23 cellular contexts compared by ENCODE assay signal in the genomic region with DNA sequence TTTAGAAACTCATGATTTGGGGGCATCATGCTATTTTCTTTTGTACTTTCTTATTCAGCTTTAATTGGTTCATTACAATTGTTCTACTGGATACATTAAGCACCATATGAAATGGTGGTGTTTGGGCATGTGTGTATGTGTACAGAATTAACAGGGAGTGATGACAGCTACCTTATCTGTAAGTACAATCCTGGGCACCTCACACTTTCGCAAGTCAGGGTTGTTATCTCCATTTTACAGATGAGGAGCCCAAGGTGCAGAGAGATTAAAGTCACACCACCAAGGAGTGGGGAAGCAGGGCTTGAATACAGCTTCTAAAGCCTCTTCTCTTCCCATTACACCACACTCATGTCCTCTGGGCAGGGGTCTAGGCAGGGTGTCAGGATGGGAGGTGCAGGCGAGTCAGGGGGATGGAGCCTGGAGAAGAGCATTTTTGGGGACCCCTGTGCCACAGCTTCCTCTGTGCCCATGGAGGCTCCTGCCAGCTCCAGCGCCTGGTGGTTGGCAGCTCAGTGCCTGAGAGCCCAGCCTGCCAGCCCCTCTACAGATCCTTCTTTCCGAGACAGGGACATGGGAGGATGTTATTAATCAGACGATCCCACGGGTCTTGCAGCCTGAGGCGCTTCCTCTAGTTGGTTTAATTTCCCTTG.
"Had no signal": no experiment of that assay in that cellular context is flagged by ENCODE, and none has a peak within 500 bp of the region (broad histone marks: within the 10 kb centered on the region; RNA-seq: fewer than 3 reads in every experiment).

No MANE protein-coding gene starts in this region.

- H3K27ac ChIP-seq: gastrocnemius medialis, hepatocyte, neural progenitor cell, psoas muscle, skin epidermis, thoracic aorta, tibial nerve, upper lobe of left lung had no signal

- H3K9me3 Mint-ChIP-seq: naive thymus-derived CD4-positive, alpha-beta T cell; nephron; neural progenitor cell; stimulated activated naive B cell treated with anti-CD40 and anti-IgM and Interleukin-4, amounts not matched to agents 10 μg/mL and 1 μg/mL and 100 μg/mL, for 72 hours; stimulated activated naive CD8-positive, alpha-beta T cell treated with anti-CD3 and anti-CD28 coated beads, Interleukin-15, Interleukin-2, amounts not matched to agents 100 ng/mL and 50 ng/mL, for 24 hours had no signal

- H3K79me2 ChIP-seq: hepatocyte had no signal

- FAIRE-seq: colon, kidney, urothelium cell line had no signal

- H3K27ac Mint-ChIP-seq: naive thymus-derived CD4-positive, alpha-beta T cell; nephron; neural progenitor cell; stimulated activated naive B cell treated with anti-CD40 and anti-IgM and Interleukin-4, amounts not matched to agents 10 μg/mL and 1 μg/mL and 100 μg/mL, for 72 hours; stimulated activated naive CD8-positive, alpha-beta T cell treated with anti-CD3 and anti-CD28 coated beads, Interleukin-15, Interleukin-2, amounts not matched to agents 100 ng/mL and 50 ng/mL, for 24 hours had no signal

- H3K4me2 ChIP-seq: hepatocyte, neural progenitor cell had no signal

- H2AFZ ChIP-seq: hepatocyte, neural progenitor cell had no signal

- H3K36me3 Mint-ChIP-seq: naive thymus-derived CD4-positive, alpha-beta T cell; stimulated activated naive B cell treated with anti-CD40 and anti-IgM and Interleukin-4, amounts not matched to agents 10 μg/mL and 1 μg/mL and 100 μg/mL, for 72 hours had no signal

- H3K36me3 ChIP-seq: neural progenitor cell had no signal

- H3K4me3 ChIP-seq: dorsolateral prefrontal cortex, gastrocnemius medialis, hepatocyte, neural progenitor cell, psoas muscle, skin epidermis, thoracic aorta, tibial nerve, upper lobe of left lung had no signal

- H3K4me1 ChIP-seq: gastrocnemius medialis, psoas muscle, tibial nerve, upper lobe of left lung had no signal

- H3K27me3 Mint-ChIP-seq: stimulated activated naive B cell treated with anti-CD40 and anti-IgM and Interleukin-4, amounts not matched to agents 10 μg/mL and 1 μg/mL and 100 μg/mL, for 72 hours; stimulated activated naive CD8-positive, alpha-beta T cell treated with anti-CD3 and anti-CD28 coated beads, Interleukin-15, Interleukin-2, amounts not matched to agents 100 ng/mL and 50 ng/mL, for 24 hours had no signal

- H3K4me3 Mint-ChIP-seq: naive thymus-derived CD4-positive, alpha-beta T cell; nephron; neural progenitor cell; stimulated activated naive B cell treated with anti-CD40 and anti-IgM and Interleukin-4, amounts not matched to agents 10 μg/mL and 1 μg/mL and 100 μg/mL, for 72 hours; stimulated activated naive CD8-positive, alpha-beta T cell treated with anti-CD3 and anti-CD28 coated beads, Interleukin-15, Interleukin-2, amounts not matched to agents 100 ng/mL and 50 ng/mL, for 24 hours had no signal

- H3K9ac ChIP-seq: neural progenitor cell had no signal

- H3K9me3 ChIP-seq: gastrocnemius medialis, psoas muscle, thoracic aorta, tibial nerve, upper lobe of left lung had no signal

- H3K4me1 Mint-ChIP-seq: stimulated activated naive B cell treated with anti-CD40 and anti-IgM and Interleukin-4, amounts not matched to agents 10 μg/mL and 1 μg/mL and 100 μg/mL, for 72 hours had no signal

- H3K27me3 ChIP-seq: dorsolateral prefrontal cortex, gastrocnemius medialis, hepatocyte, neural progenitor cell, tibial nerve, upper lobe of left lung had no signal

- DNase-seq: dorsolateral prefrontal cortex; effector CD4-positive, alpha-beta T cell; foreskin fibroblast; gastrocnemius medialis; kidney; midbrain; naive thymus-derived CD4-positive, alpha-beta T cell; psoas muscle; right cardiac atrium; stimulated activated CD4-positive, alpha-beta T cell treated with anti-CD3 and anti-CD28 coated beads, Interleukin-15, amount 100 ng/mL, for 24 hours; stimulated activated CD4-positive, alpha-beta T cell treated with anti-CD3 and anti-CD28 coated beads, Interleukin-2, amount 100 ng/mL, for 48 hours; stimulated activated naive B cell treated with anti-CD40 and anti-IgM and Interleukin-4, amounts not matched to agents 10 μg/mL and 1 μg/mL and 100 μg/mL, for 72 hours; upper lobe of left lung had no signal

- ATAC-seq: esophagus mucosa; naive thymus-derived CD4-positive, alpha-beta T cell; right cardiac atrium had no signal
